Comparison of ENCODE assay signal across 19 cellular contexts in genomic region chr10:112026438-112026837, GRCh38.
DNase-seq lines count a peak whose midpoint lies in the region; ATAC-seq, FAIRE-seq and TF ChIP-seq lines count a peak whose summit lies in the region.
"Had no signal": no experiment of that assay in that cellular context is flagged by ENCODE, and none has a peak within 500 bp of the region (broad histone marks: within the 10 kb centered on the region; RNA-seq: fewer than 3 reads in every experiment).

No MANE protein-coding gene starts in this region.

- H4K20me1 ChIP-seq in HCT116 (ENCODE audit: insufficient read depth) = no peaks in the 10 kb centered on the region
- H4K20me1 ChIP-seq in keratinocyte (ENCODE audit: control insufficient read depth, extremely low read depth, insufficient read depth, low read length) = no peaks in the 10 kb centered on the region

- intact Hi-C loops in HCT116 (cut with micrococcal nuclease) = loop anchor here (1.0 to 2.0 kb wide), 2 partner anchors 111 to 288 kb away; no protein-coding TSS in a partner anchor

- RAD21 ChIA-PET in HCT116 (lab: Charles Lee; ENCODE audit: low non-redundant PET in 1 of 2, low total read pairs in 2 of 2, uncharacterized antibody in 2 of 2, unreplicated experiment in 2 of 2) = no interaction called here

- peaks cover 4 to 17% of the 10 kb centered on the region in 2 experiments; a peak in 3 of 4 replicates for H3K9me3 ChIP-seq in HCT116 (ENCODE audit: control insufficient read depth in 1 of 2, insufficient read depth in 1 of 2, low read depth in 1 of 2, low read length in 2 of 2)
- peaks cover 2% of the 10 kb centered on the region for H3K9me3 ChIP-seq in keratinocyte (ENCODE audit: control insufficient read depth, low read depth, low read length)

- no peaks in the 10 kb centered on the region for H3K36me3 ChIP-seq in HCT116 (ENCODE audit: control insufficient read depth in 1 of 2, insufficient read depth in 2 of 2, low read length in 2 of 2)
- H3K36me3 ChIP-seq in keratinocyte (ENCODE audit: control insufficient read depth in 2 of 2, extremely low read depth in 1 of 2, insufficient read depth in 2 of 2, low read length in 2 of 2) = no peaks in the 10 kb centered on the region
- H3K36me3 ChIP-seq: brain microvascular endothelial cell, esophagus muscularis mucosa, heart left ventricle, Peyer's patch had no signal

- TF ChIP-seq RAD21 in HCT116 (IDR thresholded peaks at IDR 0.05; ENCODE audit: low read depth) = peak; percentile 47

- POLR2A ChIA-PET in HCT116 (lab: Charles Lee) = no interaction called here
- POLR2A ChIA-PET in RWPE1 (lab: Yijun Ruan, JAX; ENCODE audit: low non-redundant PET) = no interaction called here

- in situ Hi-C loops in SK-MEL-5 (cut with HindIII; ENCODE audit: low pct_unique_long_range_greater_than_20kb, low sequenced_read_pairs) = no loop called here

- no peak overlapping the region for H3K27ac ChIP-seq in HCT116 (ENCODE audit: low read depth, low read length)
- H3K27ac ChIP-seq in keratinocyte (ENCODE audit: control insufficient read depth, insufficient read depth, low read length) = no peak overlapping the region
- H3K27ac ChIP-seq in RWPE1 = no peak overlapping the region
- H3K27ac ChIP-seq: brain microvascular endothelial cell, esophagus muscularis mucosa, heart left ventricle, Peyer's patch had no signal

- H3K9me2 ChIP-seq in HCT116 (ENCODE audit: insufficient read depth) = no peaks in the 10 kb centered on the region

- peaks cover 3% of the 10 kb centered on the region; the same call in 1 of the 2 replicates for H3K27me3 ChIP-seq in HCT116 (ENCODE audit: insufficient read depth, low read length)
- no peaks in the 10 kb centered on the region for H3K27me3 ChIP-seq in keratinocyte (ENCODE audit: control insufficient read depth, extremely low read depth, insufficient read depth, low read length)
- H3K27me3 ChIP-seq: brain microvascular endothelial cell, esophagus muscularis mucosa, heart left ventricle, Peyer's patch had no signal

- no peak for TF ChIP-seq POLR2A in HCT116 (IDR thresholded peaks at IDR 0.05; ENCODE audit: borderline replicate concordance, extremely low read depth, insufficient read depth, insufficient read length)

- no peak for FAIRE-seq in keratinocyte (lab: Jason Lieb, UNC)

- H3K4me3 ChIP-seq in HCT116 (replicated peaks in 1 of 2; ENCODE audit: low read depth in 1 of 2, low read length in 2 of 2) (no peak overlapping the region), keratinocyte (ENCODE audit: control insufficient read depth in 2 of 3, extremely low read depth in 1 of 3, insufficient read depth in 2 of 3, low read depth in 1 of 3, low read length in 3 of 3) (no peak overlapping the region)
- H3K4me3 ChIP-seq: esophagus muscularis mucosa, heart left ventricle, Peyer's patch had no signal

- TF ChIP-seq CTCF in HCT116 (IDR thresholded peaks at IDR 0.05 in 2 of 3, conservative IDR thresholded peaks at IDR 0.05 in 1 of 3; ENCODE audit: borderline replicate concordance in 1 of 3, insufficient read depth in 1 of 3, low read depth in 2 of 3, low read length in 2 of 3) (peak; percentile 43 to 71 (median 56); a peak in 5 of 6 replicates), keratinocyte (optimal IDR thresholded peaks at IDR 0.05 in 1 of 3, IDR thresholded peaks at IDR 0.05 in 1 of 3, conservative IDR thresholded peaks at IDR 0.05 in 1 of 3; ENCODE audit: extremely low read depth in 1 of 3, insufficient read depth in 2 of 3, low read length in 3 of 3) (peak; percentile 15 to 56 (median 49)), RWPE1 (conservative IDR thresholded peaks at IDR 0.05; ENCODE audit: low read depth) (no peak)

- dilution Hi-C loops in keratinocyte (cut with MboI; ENCODE audit: extremely low pct_ligation_motif_present, low sequenced_read_pairs) = no loop called here

- H3K9ac ChIP-seq in HCT116 (ENCODE audit: low read length) (no peak overlapping the region), keratinocyte (ENCODE audit: control insufficient read depth, extremely low read depth, insufficient read depth, low read length) (no peak overlapping the region)

- no peaks in the 10 kb centered on the region for H3K9me1 ChIP-seq in keratinocyte (ENCODE audit: control insufficient read depth, extremely low read depth, insufficient read depth, low read length)

- no peaks in the 10 kb centered on the region for H3K79me2 ChIP-seq in HCT116 (ENCODE audit: insufficient read depth, low read length)
- H3K79me2 ChIP-seq in keratinocyte (ENCODE audit: control insufficient read depth, insufficient read depth, low read length) = no peaks in the 10 kb centered on the region

- H2AFZ ChIP-seq in HCT116 (ENCODE audit: low read depth, low read length, poor library complexity, severe bottlenecking) = no peak overlapping the region
- no peak overlapping the region for H2AFZ ChIP-seq in keratinocyte (ENCODE audit: control insufficient read depth, low read length)

- no peaks in the 10 kb centered on the region for H3K4me1 ChIP-seq in HCT116 (ENCODE audit: control insufficient read depth in 1 of 2, insufficient read depth in 2 of 2, low read length in 2 of 2)
- peaks cover 4% of the 10 kb centered on the region for H3K4me1 ChIP-seq in keratinocyte (ENCODE audit: control insufficient read depth, extremely low read depth, insufficient read depth, low read length)
- H3K4me1 ChIP-seq: esophagus muscularis mucosa, heart left ventricle, Peyer's patch had no signal

- CTCF ChIA-PET in HCT116 (lab: Charles Lee) = interaction anchor here (0.6 to 2.0 kb wide), 6 partner anchors 10 to 408 kb away, joined by 3 to 18 read pairs (median 4); no protein-coding TSS in a partner anchor
- CTCF ChIA-PET in RWPE1 (lab: Yijun Ruan, JAX) = no interaction called here

- H3K4me2 ChIP-seq in HCT116 (ENCODE audit: low read length) = no peak overlapping the region
- H3K4me2 ChIP-seq in keratinocyte (ENCODE audit: control insufficient read depth, extremely low read depth, insufficient read depth, low read depth, low read length) = no peak overlapping the region

- DNase-seq in AG20443 (ENCODE audit: low spot score) = peak; percentile 21
- peak; percentile 26 for DNase-seq in HCT116 (ENCODE audit: low read depth, low spot score)
- DNase-seq in SK-MEL-5 (ENCODE audit: low read depth, low spot score) = peak; percentile 56
- no peak for DNase-seq in keratinocyte (ENCODE audit: low read depth, low spot score)
- no peak for DNase-seq in mucosa of gallbladder (ENCODE audit: low spot score)
- no peak for DNase-seq in NCI-H510A treated with DMSO at 0.1 percent for 48 hours (lab: John Stamatoyannopoulos, UW)
- DNase-seq in RWPE1 (ENCODE audit: low spot score) = no peak
- DNase-seq: activated naive CD4-positive, alpha-beta T cell treated with anti-CD3 and anti-CD28 coated beads, Interleukin-2, amount 10 ng/mL, durations not matched to agents 7 days and 5 days; brain microvascular endothelial cell; dermis blood vessel endothelial cell; heart left ventricle; KBM-7; NCI-H1436; NCI-H446; Peyer's patch; substantia nigra had no signal

- BruUV-seq in HCT116 (replicated peaks; lab: Mats Ljungman, UMichigan) = no TSS peak

- ATAC-seq in HCT116 (peak; percentile 87), GM18519 (IDR thresholded peaks at IDR 0.05; ENCODE audit: low FRiP score, unreplicated experiment) (no peak)
- ATAC-seq: heart left ventricle, sciatic nerve had no signal

TF ChIP-seq in HCT116, 20 proteins besides CTCF, POLR2A, EP300 and RAD21:
- no peak for TF ChIP-seq FOSL1 (IDR thresholded peaks at IDR 0.05; ENCODE audit: low read depth)

Comparison
In these comparisons a context has a peak if more than half of its experiments do, and no peak if none do; other contexts are left out.
1. DNase-seq: peak in AG20443 (single experiment), HCT116 (single experiment) and SK-MEL-5 (single experiment); none in keratinocyte (single experiment), mucosa of gallbladder (single experiment), NCI-H510A treated with DMSO at 0.1 percent for 48 hours (single experiment) and RWPE1 (single experiment).